Comparison of ENCODE assay signal across 19 cellular contexts in the genomic region with DNA sequence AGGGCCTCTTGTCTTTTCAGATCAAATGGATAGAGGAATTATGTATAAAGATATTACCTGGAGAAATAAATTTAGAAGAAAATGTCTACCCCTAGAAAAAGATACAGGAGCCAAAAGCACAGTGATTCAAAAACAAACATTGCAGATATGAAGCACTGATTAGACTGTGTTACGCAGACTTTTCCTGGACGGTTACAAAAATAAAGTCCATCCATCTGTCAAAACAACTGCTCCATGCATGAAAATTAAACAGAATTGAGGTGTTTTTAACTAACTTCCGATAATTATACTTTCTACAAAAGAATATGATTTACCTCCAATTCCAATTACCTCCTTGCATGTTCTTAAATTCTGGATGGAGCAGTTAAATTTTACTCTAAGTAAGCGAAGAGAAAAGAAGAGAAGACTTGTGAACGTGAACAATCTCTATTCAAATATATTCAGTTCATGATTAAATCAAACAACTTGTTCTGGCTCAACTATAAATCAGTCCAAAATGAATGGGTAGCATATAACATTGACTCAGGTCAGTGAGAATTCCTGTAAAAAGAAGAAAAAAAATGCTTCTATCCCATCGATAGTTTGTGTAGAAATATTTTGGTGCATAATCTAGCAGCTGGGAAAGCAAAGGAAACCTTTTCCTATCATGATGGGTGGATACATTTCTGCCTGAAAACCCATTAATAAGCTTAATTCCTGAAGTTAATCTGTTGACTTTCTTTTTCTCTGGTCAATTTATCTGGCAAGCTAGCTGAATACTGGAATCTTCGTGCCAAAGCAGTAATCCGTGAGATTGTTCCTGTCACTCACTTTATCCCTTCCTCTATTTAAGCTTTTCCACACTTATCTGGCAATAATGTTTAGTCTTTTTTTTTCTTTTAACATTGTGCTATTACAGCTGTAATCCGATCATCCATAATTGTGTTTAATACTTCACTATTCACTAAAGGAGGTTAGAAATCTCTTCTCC.
A peak's percentile ranks its signal among the peaks of the same experiment; 100 is the strongest.
DNase-seq lines count a peak whose midpoint lies in the region; ATAC-seq and TF ChIP-seq lines count a peak whose summit lies in the region.
"Had no signal": no experiment of that assay in that cellular context is flagged by ENCODE, and none has a peak within 500 bp of the region (broad histone marks: within the 10 kb centered on the region; RNA-seq: fewer than 3 reads in every experiment).

No MANE protein-coding gene starts in this region.

- H3K4me1 Mint-ChIP-seq in GM23338 (peaks cover 71% of the 10 kb centered on the region), immature natural killer cell (no peaks in the 10 kb centered on the region)

- intact Hi-C loops in esophagus muscularis mucosa (cut with DNase I): no loop called here

- H3K36me3 ChIP-seq in GM23338 (ENCODE audit: insufficient read depth) (no peaks in the 10 kb centered on the region), SJSA1 (no peaks in the 10 kb centered on the region; the same call in 1 of the 2 replicates), esophagus muscularis mucosa (no peaks in the 10 kb centered on the region)

- no peaks in the 10 kb centered on the region for H4K20me1 ChIP-seq in GM23338 (replicated peaks; ENCODE audit: insufficient read depth)

- no peak for TF ChIP-seq EP300 in esophagus muscularis mucosa (IDR thresholded peaks at IDR 0.05)

- 61% methylated on average over 9 of the region's 9 CpGs for WGBS in esophagus muscularis mucosa

- no peak for TF ChIP-seq CTCF in GM23338 (conservative IDR thresholded peaks at IDR 0.05; ENCODE audit: low read depth in 2 of 2)
- TF ChIP-seq CTCF in esophagus muscularis mucosa (IDR thresholded peaks at IDR 0.05): no peak
- TF ChIP-seq CTCF in retinal pigment epithelial cell (conservative IDR thresholded peaks at IDR 0.05; ENCODE audit: low read depth, low read length): no peak

- H3K4me1 ChIP-seq in GM23338 (ENCODE audit: insufficient read depth): peaks cover 56% of the 10 kb centered on the region
- H3K4me1 ChIP-seq in SJSA1 (replicated peaks): peaks cover 37% of the 10 kb centered on the region
- H3K4me1 ChIP-seq in esophagus muscularis mucosa: peaks cover 28 to 49% (median 39%) of the 10 kb centered on the region in 4 donors
- H3K4me1 ChIP-seq: psoas muscle had no signal

- no peaks in the 10 kb centered on the region for H3F3A ChIP-seq in GM23338 (replicated peaks; ENCODE audit: low read depth)

- DNase-seq in GM23338 (ENCODE audit: low spot score) (no peak), SJSA1 (ENCODE audit: low read depth in 1 of 2, low spot score in 2 of 2) (no peak), esophagus muscularis mucosa (ENCODE audit: extremely low spot score) (no peak), retinal pigment epithelial cell (ENCODE audit: low read depth) (peak; percentile 55), OCI-M2 (lab: John Stamatoyannopoulos, UW; ENCODE audit: unreplicated experiment) (no peak), NCI-H526 (lab: John Stamatoyannopoulos, UW) (no peak), immature natural killer cell (no peak)
- DNase-seq in stimulated activated CD8-positive, alpha-beta memory T cell treated with anti-CD3 and anti-CD28 coated beads, Interleukin-4, amount 100 ng/mL, for 48 hours: no peak
- DNase-seq: activated effector memory CD4-positive, alpha-beta T cell treated with anti-CD3 and anti-CD28 coated beads, Interleukin-2, amount 50 U/mL, for 16 hours; DMS79 treated with DMSO at 0.1 percent for 48 hours; kidney glomerular epithelial cell; mesenchymal stem cell; MM.1S; NCI-H187; psoas muscle; SHP77 treated with DMSO at 0.1 percent for 48 hours had no signal

- H3K4me3 ChIP-seq in GM23338 (no peak overlapping the region), SJSA1 (no peak overlapping the region), esophagus muscularis mucosa (no peak overlapping the region), retinal pigment epithelial cell (ENCODE audit: low read length) (no peak overlapping the region)
- H3K4me3 ChIP-seq: psoas muscle had no signal

- ATAC-seq in GM23338: no peak
- ATAC-seq: natural killer cell treated with Interleukin-12 subunit alpha and Interleukin-12 subunit beta and Interleukin-15 and Interleukin-18, amount 100 ng/mL, for 72 hours; psoas muscle had no signal

- H3K27ac Mint-ChIP-seq in GM23338 (peak overlapping the region; percentile 92), immature natural killer cell (no peak overlapping the region)
- H3K27ac Mint-ChIP-seq: natural killer cell treated with Interleukin-12 subunit alpha and Interleukin-12 subunit beta and Interleukin-15 and Interleukin-18, amount 100 ng/mL, for 72 hours; T-helper 1 cell treated with Interleukin-12 subunit alpha and Interleukin-12 subunit beta and Interleukin-4 antibody, amounts not matched to agents 30 μg/mL and 1 μg/mL, for 36 hours had no signal

- no peaks in the 10 kb centered on the region for H3K9me2 ChIP-seq in GM23338 (ENCODE audit: insufficient read depth)

- H2AFZ ChIP-seq in GM23338: no peak overlapping the region

- H3K79me2 ChIP-seq in GM23338 (replicated peaks; ENCODE audit: insufficient read depth): peaks cover 24% of the 10 kb centered on the region

- TF ChIP-seq POLR2A in esophagus muscularis mucosa (IDR thresholded peaks at IDR 0.05; ENCODE audit: low read depth): no peak

- H3K27me3 ChIP-seq in GM23338 (ENCODE audit: insufficient read depth) (no peaks in the 10 kb centered on the region), SJSA1 (replicated peaks) (no peaks in the 10 kb centered on the region), esophagus muscularis mucosa (no peaks in the 10 kb centered on the region)

- H3K27me3 Mint-ChIP-seq in GM23338 (ENCODE audit: insufficient read depth, low read depth, poor library complexity) (peaks cover 2% of the 10 kb centered on the region), immature natural killer cell (ENCODE audit: low read depth in 3 of 3) (no peaks in the 10 kb centered on the region)
- H3K27me3 Mint-ChIP-seq: natural killer cell treated with Interleukin-12 subunit alpha and Interleukin-12 subunit beta and Interleukin-15 and Interleukin-18, amount 100 ng/mL, for 72 hours had no signal

- H3K9me3 ChIP-seq in SJSA1 (replicated peaks) (no peaks in the 10 kb centered on the region), esophagus muscularis mucosa (no peaks in the 10 kb centered on the region)
- H3K9me3 ChIP-seq: psoas muscle had no signal

- H3K27ac ChIP-seq in GM23338 (ENCODE audit: low read depth): peak overlapping the region; percentile 78; the same call in 1 of the 2 replicates
- H3K27ac ChIP-seq in SJSA1: peak overlapping the region; percentile 53
- peak overlapping the region; percentile 33 to 64 (median 54) for H3K27ac ChIP-seq in esophagus muscularis mucosa (replicated peaks in 1 of 4)
- H3K27ac ChIP-seq: HL-60, psoas muscle had no signal

- H3K4me2 ChIP-seq in GM23338: no peak overlapping the region

- peaks cover 2% of the 10 kb centered on the region; the same call in 2 of the 3 replicates for H3K36me3 Mint-ChIP-seq in GM23338 (ENCODE audit: low read depth)
- no peaks in the 10 kb centered on the region for H3K36me3 Mint-ChIP-seq in immature natural killer cell
- H3K36me3 Mint-ChIP-seq: natural killer cell treated with Interleukin-12 subunit alpha and Interleukin-12 subunit beta and Interleukin-15 and Interleukin-18, amount 100 ng/mL, for 72 hours had no signal

- H3K4me3 Mint-ChIP-seq in GM23338: no peak overlapping the region
- no peak overlapping the region for H3K4me3 Mint-ChIP-seq in immature natural killer cell
- H3K4me3 Mint-ChIP-seq: natural killer cell treated with Interleukin-12 subunit alpha and Interleukin-12 subunit beta and Interleukin-15 and Interleukin-18, amount 100 ng/mL, for 72 hours; T-helper 1 cell treated with Interleukin-12 subunit alpha and Interleukin-12 subunit beta and Interleukin-4 antibody, amounts not matched to agents 30 μg/mL and 1 μg/mL, for 36 hours had no signal

- no peaks in the 10 kb centered on the region for H3K9me3 Mint-ChIP-seq in GM23338
- peaks cover 1 to 29% (median 11%) of the 10 kb centered on the region in 6 donors for H3K9me3 Mint-ChIP-seq in immature natural killer cell
- H3K9me3 Mint-ChIP-seq: T-helper 1 cell treated with Interleukin-12 subunit alpha and Interleukin-12 subunit beta and Interleukin-4 antibody, amounts not matched to agents 30 μg/mL and 1 μg/mL, for 36 hours had no signal
